In genomic region chr13:40874138-40874776, GRCh38 we compare ENCODE assay signal across 25 cellular contexts.
DNase-seq lines count a peak whose midpoint lies in the region; ATAC-seq, FAIRE-seq and TF ChIP-seq lines count a peak whose summit lies in the region.
"Had no signal": no experiment of that assay in that cellular context is flagged by ENCODE, and none has a peak within 500 bp of the region (broad histone marks: within the 10 kb centered on the region; RNA-seq: fewer than 3 reads in every experiment).

No MANE protein-coding gene starts in this region.

- intact Hi-C loops in Caco-2 (cut with micrococcal nuclease; ENCODE audit: unreplicated experiment): no loop called here
- intact Hi-C loops in K562 (cut with micrococcal nuclease): no loop called here

- peaks cover 46% of the 10 kb centered on the region for H3K9me3 Mint-ChIP-seq in Caco-2 (ENCODE audit: unreplicated experiment)

- H3K36me3 ChIP-seq in Caco-2 (ENCODE audit: control insufficient read depth, insufficient read depth, low read length) (peaks cover 5% of the 10 kb centered on the region; the same call in 1 of the 2 replicates), K562 (ENCODE audit: control insufficient read depth, insufficient read depth, low read length) (no peaks in the 10 kb centered on the region), mesenchymal stem cell (ENCODE audit: control insufficient read depth in 1 of 2, insufficient read depth in 2 of 2, low read depth in 1 of 2, low read length in 2 of 2) (peaks cover 15 to 16% of the 10 kb centered on the region in 2 experiments)
- H3K36me3 ChIP-seq: lower lobe of right lung had no signal

- H3K27me3 Mint-ChIP-seq in Caco-2 (ENCODE audit: insufficient read depth, unreplicated experiment): no peaks in the 10 kb centered on the region
- H3K27me3 Mint-ChIP-seq: activated naive CD8-positive, alpha-beta T cell; brain had no signal

- ATAC-seq in K562 (no peak), GM19023 (IDR thresholded peaks at IDR 0.05; ENCODE audit: unreplicated experiment) (no peak)
- ATAC-seq: GM23338, lower lobe of right lung, Right ventricle myocardium inferior had no signal

- BruUV-seq in Caco-2 (replicated peaks; lab: Mats Ljungman, UMichigan) (TSS peak; percentile 10), K562 (replicated peaks; lab: Mats Ljungman, UMichigan) (no TSS peak)

- H3K4me2 ChIP-seq in K562 (ENCODE audit: insufficient read depth, low read length): no peak overlapping the region
- no peak overlapping the region for H3K4me2 ChIP-seq in mesenchymal stem cell (ENCODE audit: low read length, poor library complexity, severe bottlenecking)
- H3K4me2 ChIP-seq: GM23338 had no signal

- H4K8ac ChIP-seq in mesenchymal stem cell (ENCODE audit: low read length): no peak overlapping the region

- no peaks in the 10 kb centered on the region for H3K9me1 ChIP-seq in K562 (ENCODE audit: control insufficient read depth, insufficient read depth, low read length)

- no peak overlapping the region for H2AFZ ChIP-seq in K562 (ENCODE audit: low read depth, low read length)
- H2AFZ ChIP-seq in mesenchymal stem cell (ENCODE audit: low read depth, low read length): no peak overlapping the region
- H2AFZ ChIP-seq: GM23338 had no signal

- DNase-seq in Caco-2 (no peak), NB4 (ENCODE audit: low read depth) (peak; percentile 25), K562 (ENCODE audit: extremely low read depth in 1 of 4, low spot score in 3 of 4) (peak in 1 of 4 experiments; percentile 6), mesenchymal stem cell (peak; percentile 11), germinal center (ENCODE audit: low spot score) (no peak), NCI-H1694 (lab: John Stamatoyannopoulos, UW) (no peak)
- DNase-seq in stimulated activated CD4-positive, alpha-beta T cell treated with anti-CD3 and anti-CD28 coated beads, Interleukin-4, amount 100 ng/mL, for 24 hours: no peak
- DNase-seq: activated CD4-positive, alpha-beta T cell treated with anti-CD3 and anti-CD28 coated beads for 4 hours; foreskin melanocyte; hypothalamus; islet precursor cell; lower lobe of right lung; NCI-H1417; NCI-H526 treated with DMSO at 0.1 percent for 48 hours; occipital lobe; retina had no signal

- TF ChIP-seq CTCF in Caco-2 (IDR thresholded peaks at IDR 0.05; ENCODE audit: insufficient read depth in 1 of 2, low read depth in 1 of 2, low read length in 1 of 2, severe bottlenecking in 1 of 2, unreplicated experiment in 1 of 2): no peak
- TF ChIP-seq CTCF in NB4 (IDR thresholded peaks at IDR 0.05; ENCODE audit: low read depth, low read length): no peak
- TF ChIP-seq CTCF in K562 (IDR thresholded peaks at IDR 0.05 in 2 of 3, conservative IDR thresholded peaks at IDR 0.05 in 1 of 3; ENCODE audit: insufficient read depth in 2 of 3, low read depth in 1 of 3, low read length in 3 of 3): no peak

- WGBS in K562 (ENCODE audit: insufficient coverage, low coverage, missing lambda C conversion rate): 0% methylated on average over 4 of the region's 5 CpGs
- WGBS in mesenchymal stem cell: 84% methylated on average over 4 of the region's 5 CpGs

- peaks cover 35% of the 10 kb centered on the region for H3K36me3 Mint-ChIP-seq in Caco-2 (ENCODE audit: insufficient read depth, unreplicated experiment)

- no peak for FAIRE-seq in K562 (lab: Jason Lieb, UNC)
- FAIRE-seq: GM19239, TTC549 had no signal

- H2BK120ac ChIP-seq in mesenchymal stem cell (ENCODE audit: low read depth, low read length): no peak overlapping the region

- no peaks in the 10 kb centered on the region for H3K4me1 Mint-ChIP-seq in Caco-2 (ENCODE audit: low read depth, unreplicated experiment)
- H3K4me1 Mint-ChIP-seq: brain, CD14-positive monocyte, GM23338 had no signal

- H3K9me3 ChIP-seq in Caco-2: peaks cover 39% of the 10 kb centered on the region
- H3K9me3 ChIP-seq in K562 (replicated peaks; ENCODE audit: control insufficient read depth, insufficient read depth, low read depth, low read length): peaks cover 4% of the 10 kb centered on the region; the same call in 1 of the 2 replicates
- H3K9me3 ChIP-seq in mesenchymal stem cell (ENCODE audit: control insufficient read depth, low read length): peaks cover 42% of the 10 kb centered on the region

- H3K23ac ChIP-seq in mesenchymal stem cell (ENCODE audit: low read length in 2 of 2): no peak overlapping the region

- POLR2A ChIA-PET in Caco-2 (lab: Charles Lee) (no interaction called here), K562 (lab: Yijun Ruan, JAX) (interaction anchor here (0.6 kb wide), 1 partner anchor 20 kb away, joined by 5 read pairs; no protein-coding TSS in a partner anchor)

- no peak for TF ChIP-seq RAD21 in K562 (CRISPR knock-in tag; conservative IDR thresholded peaks at IDR 0.05 in 1 of 2, IDR thresholded peaks at IDR 0.05 in 1 of 2)

- H2AK5ac ChIP-seq in mesenchymal stem cell (ENCODE audit: low read length, severe bottlenecking): no peak overlapping the region

- H3K27me3 ChIP-seq in Caco-2 (replicated peaks; ENCODE audit: control insufficient read depth, insufficient read depth, low read length) (no peaks in the 10 kb centered on the region), K562 (ENCODE audit: control insufficient read depth in 2 of 2, insufficient read depth in 2 of 2, low read length in 2 of 2) (no peaks in the 10 kb centered on the region), mesenchymal stem cell (ENCODE audit: control insufficient read depth in 1 of 2, insufficient read depth in 1 of 2, low read length in 2 of 2) (no peaks in the 10 kb centered on the region)

- no peaks in the 10 kb centered on the region for H3K4me1 ChIP-seq in Caco-2
- H3K4me1 ChIP-seq in K562 (replicated peaks in 1 of 2; ENCODE audit: control insufficient read depth in 2 of 2, insufficient read depth in 2 of 2, low read length in 2 of 2): no peaks in the 10 kb centered on the region
- H3K4me1 ChIP-seq in mesenchymal stem cell (ENCODE audit: control insufficient read depth, insufficient read depth, low read depth, low read length): peaks cover 6% of the 10 kb centered on the region
- H3K4me1 ChIP-seq: lower lobe of right lung had no signal

- H3K27ac ChIP-seq in K562 (ENCODE audit: extremely low read depth, low read depth, low read length): no peak overlapping the region
- no peak overlapping the region for H3K27ac ChIP-seq in mesenchymal stem cell (ENCODE audit: low read length, poor library complexity, severe bottlenecking)
- H3K27ac ChIP-seq: lower lobe of right lung had no signal

- no peak overlapping the region for H3K18ac ChIP-seq in mesenchymal stem cell (ENCODE audit: low read depth in 1 of 2, low read length in 2 of 2)

- no peaks in the 10 kb centered on the region for H3K79me2 ChIP-seq in K562 (ENCODE audit: control insufficient read depth, insufficient read depth, low read length)

- no peak overlapping the region for H3K4me3 Mint-ChIP-seq in Caco-2 (ENCODE audit: unreplicated experiment)
- H3K4me3 Mint-ChIP-seq: activated naive CD8-positive, alpha-beta T cell; activated T-helper 1 cell treated with anti-CD3 and anti-CD28 coated beads, Interleukin-12 subunit alpha, Interleukin-12 subunit beta, Interleukin-2, Interleukin-4 antibody, amounts not matched to agents 30 ng/mL and 10 ng/mL and 1 ng/mL, durations not matched to agents 14 hours and 24 hours and 36 hours; brain; CD14-positive monocyte; GM23338 had no signal

- H3K9ac ChIP-seq in K562 (ENCODE audit: insufficient read depth in 1 of 2, low read depth in 2 of 2, low read length in 2 of 2) (no peak overlapping the region), mesenchymal stem cell (ENCODE audit: low read length) (no peak overlapping the region)

- H2BK5ac ChIP-seq in mesenchymal stem cell (ENCODE audit: low read depth, low read length, poor library complexity, severe bottlenecking): no peak overlapping the region

- CTCF ChIA-PET in Caco-2 (lab: Charles Lee): interaction anchor here (0.6 kb wide), 1 partner anchor 53 kb away, joined by 3 read pairs; no protein-coding TSS in a partner anchor
- CTCF ChIA-PET in K562 (lab: Yijun Ruan, JAX; ENCODE audit: low intra/inter-chr PET ratio): no interaction called here

- no peak overlapping the region for H2BK12ac ChIP-seq in mesenchymal stem cell (ENCODE audit: low read length in 2 of 2)

- TF ChIP-seq POLR2A in NB4 (IDR thresholded peaks at IDR 0.05; ENCODE audit: extremely low read depth, insufficient read length): no peak
- TF ChIP-seq POLR2A in K562 (conservative IDR thresholded peaks at IDR 0.05): no peak

- H4K91ac ChIP-seq in mesenchymal stem cell (ENCODE audit: low read length): no peak overlapping the region

- TF ChIP-seq EP300 in K562 (IDR thresholded peaks at IDR 0.05; ENCODE audit: low read length): peak; percentile 44; the same call in 1 of the 2 replicates

- H3K27ac Mint-ChIP-seq in Caco-2 (ENCODE audit: unreplicated experiment): no peak overlapping the region
- H3K27ac Mint-ChIP-seq: activated naive CD8-positive, alpha-beta T cell; activated T-helper 1 cell treated with anti-CD3 and anti-CD28 coated beads, Interleukin-12 subunit alpha, Interleukin-12 subunit beta, Interleukin-2, Interleukin-4 antibody, amounts not matched to agents 30 ng/mL and 10 ng/mL and 1 ng/mL, durations not matched to agents 14 hours and 24 hours and 36 hours; brain; CD14-positive monocyte; GM23338 had no signal

- H3K14ac ChIP-seq in mesenchymal stem cell (ENCODE audit: low read length in 2 of 2): no peak overlapping the region

- no peaks in the 10 kb centered on the region for H4K20me1 ChIP-seq in K562 (replicated peaks; ENCODE audit: control insufficient read depth, insufficient read depth, low read length)

- in situ Hi-C loops in K562 (cut with MboI): no loop called here

- H2BK15ac ChIP-seq in mesenchymal stem cell (ENCODE audit: low read depth, poor library complexity, severe bottlenecking): no peak overlapping the region

- H3K4me3 ChIP-seq in Caco-2 (ENCODE audit: low read depth, low read length) (no peak overlapping the region), NB4 (ENCODE audit: low read depth, low read length) (no peak overlapping the region), K562 (no peak overlapping the region), mesenchymal stem cell (ENCODE audit: insufficient read depth in 1 of 2, low read depth in 1 of 2, low read length in 2 of 2) (no peak overlapping the region)
- H3K4me3 ChIP-seq: GM23338, lower lobe of right lung had no signal

- no peak overlapping the region for H3K4ac ChIP-seq in mesenchymal stem cell (ENCODE audit: low read depth in 1 of 2, low read length in 2 of 2)

- H3K79me1 ChIP-seq in mesenchymal stem cell (replicated peaks; ENCODE audit: low read length, poor library complexity, severe bottlenecking): peaks cover 1% of the 10 kb centered on the region

TF ChIP-seq in K562, 482 proteins besides CTCF, POLR2A, EP300 and RAD21 (continues in another document):
- no peak for TF ChIP-seq CBX8 (IDR thresholded peaks at IDR 0.05; ENCODE audit: borderline replicate concordance, extremely low read depth, low read depth, low read length, poor library complexity, severe bottlenecking)
- TF ChIP-seq ZNF274 (IDR thresholded peaks at IDR 0.05; ENCODE audit: borderline replicate concordance, low read depth, low read length): peak; percentile 89
- peak in 1 of 2 experiments; percentile 76; a peak in 1 of 3 replicates for TF ChIP-seq CBX3 (IDR thresholded peaks at IDR 0.05; ENCODE audit: borderline replicate concordance in 1 of 2, low read length in 2 of 2)
- peak; percentile 44; the same call in 1 of the 2 replicates for TF ChIP-seq CBX5 (IDR thresholded peaks at IDR 0.05; ENCODE audit: borderline replicate concordance, low read depth)
- peak in 1 of 2 experiments; percentile 50; a peak in 1 of 4 replicates for TF ChIP-seq TRIM24 (IDR thresholded peaks at IDR 0.05)
- peak; percentile 97 for TF ChIP-seq TRIM28 (IDR thresholded peaks at IDR 0.05)

Comparison
In these comparisons a context has a peak if more than half of its experiments do, and no peak if none do; other contexts are left out.
1. DNase-seq: peak in NB4 (single experiment) and mesenchymal stem cell (single experiment); none in Caco-2 (0 of 2), germinal center (single experiment), NCI-H1694 (single experiment) and stimulated activated CD4-positive, alpha-beta T cell treated with anti-CD3 and anti-CD28 coated beads, Interleukin-4, amount 100 ng/mL, for 24 hours (single experiment).